In the genomic region with DNA sequence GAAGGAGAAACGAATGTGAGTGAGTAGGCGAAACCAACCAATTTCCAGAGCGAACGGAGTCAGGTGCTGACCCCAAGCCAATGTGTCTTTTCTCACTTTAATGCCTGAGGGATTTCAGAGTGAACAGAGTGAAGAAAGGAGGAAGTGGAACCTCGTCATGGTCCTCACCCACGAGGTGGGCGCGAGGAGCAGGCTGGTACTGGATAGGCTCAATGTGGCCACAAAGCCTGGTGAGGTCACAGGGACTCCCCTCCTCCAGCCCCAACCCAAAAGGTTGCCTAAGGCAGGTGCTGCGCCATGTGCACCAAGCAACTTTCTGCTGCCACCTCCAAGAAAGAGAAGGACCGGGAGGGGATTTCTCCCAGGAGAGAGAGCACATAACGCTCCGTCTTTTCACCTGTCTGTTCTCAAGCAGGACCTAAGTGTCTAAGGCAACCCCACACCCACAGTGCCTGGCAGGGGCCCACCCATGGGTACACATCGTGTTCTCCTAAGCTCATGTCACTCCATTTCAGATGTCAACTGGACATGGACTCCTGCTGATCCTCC, we compare ENCODE assay signal across 1 cellular context.
A peak's percentile ranks its signal among the peaks of the same experiment; 100 is the strongest.
TF ChIP-seq lines count a peak whose summit lies in the region.

No MANE protein-coding gene starts in this region.

TF ChIP-seq in GM12878, 131 proteins besides CTCF, POLR2A, EP300 and RAD21 (continued from another document):
- TF ChIP-seq, protein P1, sequence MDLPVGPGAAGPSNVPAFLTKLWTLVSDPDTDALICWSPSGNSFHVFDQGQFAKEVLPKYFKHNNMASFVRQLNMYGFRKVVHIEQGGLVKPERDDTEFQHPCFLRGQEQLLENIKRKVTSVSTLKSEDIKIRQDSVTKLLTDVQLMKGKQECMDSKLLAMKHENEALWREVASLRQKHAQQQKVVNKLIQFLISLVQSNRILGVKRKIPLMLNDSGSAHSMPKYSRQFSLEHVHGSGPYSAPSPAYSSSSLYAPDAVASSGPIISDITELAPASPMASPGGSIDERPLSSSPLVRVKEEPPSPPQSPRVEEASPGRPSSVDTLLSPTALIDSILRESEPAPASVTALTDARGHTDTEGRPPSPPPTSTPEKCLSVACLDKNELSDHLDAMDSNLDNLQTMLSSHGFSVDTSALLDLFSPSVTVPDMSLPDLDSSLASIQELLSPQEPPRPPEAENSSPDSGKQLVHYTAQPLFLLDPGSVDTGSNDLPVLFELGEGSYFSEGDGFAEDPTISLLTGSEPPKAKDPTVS (IDR thresholded peaks at IDR 0.05; ENCODE audit: low read depth, low read length), result no peak
- TF ChIP-seq KDM1A (IDR thresholded peaks at IDR 0.05; ENCODE audit: borderline replicate concordance), result no peak
- peak; percentile 54; the same call in 1 of the 2 replicates for TF ChIP-seq MYB (IDR thresholded peaks at IDR 0.05; ENCODE audit: borderline replicate concordance, low read depth, low read length)
- peak; percentile 86 for TF ChIP-seq POLR2AphosphoS5 (IDR thresholded peaks at IDR 0.05; ENCODE audit: low read length)
- no peak for TF ChIP-seq PAX8 (IDR thresholded peaks at IDR 0.05)
- TF ChIP-seq, protein P2, sequence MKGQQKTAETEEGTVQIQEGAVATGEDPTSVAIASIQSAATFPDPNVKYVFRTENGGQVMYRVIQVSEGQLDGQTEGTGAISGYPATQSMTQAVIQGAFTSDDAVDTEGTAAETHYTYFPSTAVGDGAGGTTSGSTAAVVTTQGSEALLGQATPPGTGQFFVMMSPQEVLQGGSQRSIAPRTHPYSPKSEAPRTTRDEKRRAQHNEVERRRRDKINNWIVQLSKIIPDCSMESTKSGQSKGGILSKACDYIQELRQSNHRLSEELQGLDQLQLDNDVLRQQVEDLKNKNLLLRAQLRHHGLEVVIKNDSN (IDR thresholded peaks at IDR 0.05; ENCODE audit: borderline replicate concordance, extremely low read length, insufficient read depth, low read depth, low read length), result peak; percentile 9
- TF ChIP-seq CREM (IDR thresholded peaks at IDR 0.05; ENCODE audit: low read depth), result peak; percentile 96
- no peak; the same call in 1 of the 2 replicates for TF ChIP-seq TCF7 (IDR thresholded peaks at IDR 0.05; ENCODE audit: borderline replicate concordance)
- no peak for TF ChIP-seq NFYA (IDR thresholded peaks at IDR 0.05; ENCODE audit: borderline replicate concordance, low read depth, low read length)
- TF ChIP-seq MTA3 (IDR thresholded peaks at IDR 0.05; ENCODE audit: borderline replicate concordance, low read length), result no peak
- TF ChIP-seq, protein P3, sequence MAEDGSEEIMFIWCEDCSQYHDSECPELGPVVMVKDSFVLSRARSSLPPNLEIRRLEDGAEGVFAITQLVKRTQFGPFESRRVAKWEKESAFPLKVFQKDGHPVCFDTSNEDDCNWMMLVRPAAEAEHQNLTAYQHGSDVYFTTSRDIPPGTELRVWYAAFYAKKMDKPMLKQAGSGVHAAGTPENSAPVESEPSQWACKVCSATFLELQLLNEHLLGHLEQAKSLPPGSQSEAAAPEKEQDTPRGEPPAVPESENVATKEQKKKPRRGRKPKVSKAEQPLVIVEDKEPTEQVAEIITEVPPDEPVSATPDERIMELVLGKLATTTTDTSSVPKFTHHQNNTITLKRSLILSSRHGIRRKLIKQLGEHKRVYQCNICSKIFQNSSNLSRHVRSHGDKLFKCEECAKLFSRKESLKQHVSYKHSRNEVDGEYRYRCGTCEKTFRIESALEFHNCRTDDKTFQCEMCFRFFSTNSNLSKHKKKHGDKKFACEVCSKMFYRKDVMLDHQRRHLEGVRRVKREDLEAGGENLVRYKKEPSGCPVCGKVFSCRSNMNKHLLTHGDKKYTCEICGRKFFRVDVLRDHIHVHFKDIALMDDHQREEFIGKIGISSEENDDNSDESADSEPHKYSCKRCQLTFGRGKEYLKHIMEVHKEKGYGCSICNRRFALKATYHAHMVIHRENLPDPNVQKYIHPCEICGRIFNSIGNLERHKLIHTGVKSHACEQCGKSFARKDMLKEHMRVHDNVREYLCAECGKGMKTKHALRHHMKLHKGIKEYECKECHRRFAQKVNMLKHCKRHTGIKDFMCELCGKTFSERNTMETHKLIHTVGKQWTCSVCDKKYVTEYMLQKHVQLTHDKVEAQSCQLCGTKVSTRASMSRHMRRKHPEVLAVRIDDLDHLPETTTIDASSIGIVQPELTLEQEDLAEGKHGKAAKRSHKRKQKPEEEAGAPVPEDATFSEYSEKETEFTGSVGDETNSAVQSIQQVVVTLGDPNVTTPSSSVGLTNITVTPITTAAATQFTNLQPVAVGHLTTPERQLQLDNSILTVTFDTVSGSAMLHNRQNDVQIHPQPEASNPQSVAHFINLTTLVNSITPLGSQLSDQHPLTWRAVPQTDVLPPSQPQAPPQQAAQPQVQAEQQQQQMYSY (CRISPR knock-in tag; IDR thresholded peaks at IDR 0.05), result no peak
- TF ChIP-seq EGR1 (IDR thresholded peaks at IDR 0.05; ENCODE audit: borderline replicate concordance in 1 of 2, low read depth in 2 of 2, low read length in 2 of 2), result peak in 1 of 2 experiments; percentile 72; a peak in 2 of 3 replicates
- TF ChIP-seq, protein P4, sequence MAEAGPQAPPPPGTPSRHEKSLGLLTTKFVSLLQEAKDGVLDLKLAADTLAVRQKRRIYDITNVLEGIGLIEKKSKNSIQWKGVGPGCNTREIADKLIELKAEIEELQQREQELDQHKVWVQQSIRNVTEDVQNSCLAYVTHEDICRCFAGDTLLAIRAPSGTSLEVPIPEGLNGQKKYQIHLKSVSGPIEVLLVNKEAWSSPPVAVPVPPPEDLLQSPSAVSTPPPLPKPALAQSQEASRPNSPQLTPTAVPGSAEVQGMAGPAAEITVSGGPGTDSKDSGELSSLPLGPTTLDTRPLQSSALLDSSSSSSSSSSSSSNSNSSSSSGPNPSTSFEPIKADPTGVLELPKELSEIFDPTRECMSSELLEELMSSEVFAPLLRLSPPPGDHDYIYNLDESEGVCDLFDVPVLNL (IDR thresholded peaks at IDR 0.05; ENCODE audit: low read depth, low read length), result no peak
- TF ChIP-seq ZSCAN29 (IDR thresholded peaks at IDR 0.05), result no peak
- no peak for TF ChIP-seq NR2C1 (IDR thresholded peaks at IDR 0.05)
- TF ChIP-seq RAD51 (IDR thresholded peaks at IDR 0.05), result peak; percentile 91
- no peak for TF ChIP-seq CREB1 (IDR thresholded peaks at IDR 0.05; ENCODE audit: low read depth)
- TF ChIP-seq, protein P5, sequence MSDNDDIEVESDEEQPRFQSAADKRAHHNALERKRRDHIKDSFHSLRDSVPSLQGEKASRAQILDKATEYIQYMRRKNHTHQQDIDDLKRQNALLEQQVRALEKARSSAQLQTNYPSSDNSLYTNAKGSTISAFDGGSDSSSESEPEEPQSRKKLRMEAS (IDR thresholded peaks at IDR 0.05; ENCODE audit: low read depth, low read length), result peak; percentile 85; the same call in 1 of the 2 replicates
- TF ChIP-seq MEF2A (IDR thresholded peaks at IDR 0.05; ENCODE audit: insufficient read depth, low read depth, low read length), result 0 out of 2 replicates have a peak, but pooled peaks have one; percentile 45
- TF ChIP-seq, protein P6, sequence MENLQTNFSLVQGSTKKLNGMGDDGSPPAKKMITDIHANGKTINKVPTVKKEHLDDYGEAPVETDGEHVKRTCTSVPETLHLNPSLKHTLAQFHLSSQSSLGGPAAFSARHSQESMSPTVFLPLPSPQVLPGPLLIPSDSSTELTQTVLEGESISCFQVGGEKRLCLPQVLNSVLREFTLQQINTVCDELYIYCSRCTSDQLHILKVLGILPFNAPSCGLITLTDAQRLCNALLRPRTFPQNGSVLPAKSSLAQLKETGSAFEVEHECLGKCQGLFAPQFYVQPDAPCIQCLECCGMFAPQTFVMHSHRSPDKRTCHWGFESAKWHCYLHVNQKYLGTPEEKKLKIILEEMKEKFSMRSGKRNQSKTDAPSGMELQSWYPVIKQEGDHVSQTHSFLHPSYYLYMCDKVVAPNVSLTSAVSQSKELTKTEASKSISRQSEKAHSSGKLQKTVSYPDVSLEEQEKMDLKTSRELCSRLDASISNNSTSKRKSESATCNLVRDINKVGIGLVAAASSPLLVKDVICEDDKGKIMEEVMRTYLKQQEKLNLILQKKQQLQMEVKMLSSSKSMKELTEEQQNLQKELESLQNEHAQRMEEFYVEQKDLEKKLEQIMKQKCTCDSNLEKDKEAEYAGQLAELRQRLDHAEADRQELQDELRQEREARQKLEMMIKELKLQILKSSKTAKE (IDR thresholded peaks at IDR 0.05; ENCODE audit: low read depth, poor library complexity, severe bottlenecking), result peak; percentile 91
- TF ChIP-seq JUNB (IDR thresholded peaks at IDR 0.05), result peak; percentile 62
- TF ChIP-seq STAT3 (IDR thresholded peaks at IDR 0.05; ENCODE audit: low read depth, low read length), result peak; percentile 70; the same call in 1 of the 2 replicates
- TF ChIP-seq, protein P7, sequence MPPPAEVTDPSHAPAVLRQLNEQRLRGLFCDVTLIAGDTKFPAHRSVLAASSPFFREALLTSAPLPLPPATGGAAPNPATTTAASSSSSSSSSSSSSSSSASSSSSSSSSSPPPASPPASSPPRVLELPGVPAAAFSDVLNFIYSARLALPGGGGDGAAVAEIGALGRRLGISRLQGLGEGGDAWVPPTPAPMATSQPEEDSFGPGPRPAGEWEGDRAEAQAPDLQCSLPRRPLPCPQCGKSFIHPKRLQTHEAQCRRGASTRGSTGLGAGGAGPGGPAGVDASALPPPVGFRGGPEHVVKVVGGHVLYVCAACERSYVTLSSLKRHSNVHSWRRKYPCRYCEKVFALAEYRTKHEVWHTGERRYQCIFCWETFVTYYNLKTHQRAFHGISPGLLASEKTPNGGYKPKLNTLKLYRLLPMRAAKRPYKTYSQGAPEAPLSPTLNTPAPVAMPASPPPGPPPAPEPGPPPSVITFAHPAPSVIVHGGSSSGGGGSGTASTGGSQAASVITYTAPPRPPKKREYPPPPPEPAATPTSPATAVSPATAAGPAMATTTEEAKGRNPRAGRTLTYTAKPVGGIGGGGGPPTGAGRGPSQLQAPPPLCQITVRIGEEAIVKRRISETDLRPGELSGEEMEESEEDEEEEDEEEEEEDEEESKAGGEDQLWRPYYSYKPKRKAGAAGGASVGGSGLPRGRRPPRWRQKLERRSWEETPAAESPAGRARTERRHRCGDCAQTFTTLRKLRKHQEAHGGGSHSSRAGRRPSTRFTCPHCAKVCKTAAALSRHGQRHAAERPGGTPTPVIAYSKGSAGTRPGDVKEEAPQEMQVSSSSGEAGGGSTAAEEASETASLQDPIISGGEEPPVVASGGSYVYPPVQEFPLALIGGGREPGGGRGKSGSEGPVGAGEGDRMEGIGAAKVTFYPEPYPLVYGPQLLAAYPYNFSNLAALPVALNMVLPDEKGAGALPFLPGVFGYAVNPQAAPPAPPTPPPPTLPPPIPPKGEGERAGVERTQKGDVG (CRISPR knock-in tag; IDR thresholded peaks at IDR 0.05), result no peak
- TF ChIP-seq CHD2 (IDR thresholded peaks at IDR 0.05; ENCODE audit: borderline replicate concordance, low read depth, low read length), result peak; percentile 92
- peak; percentile 60; the same call in 1 of the 2 replicates for TF ChIP-seq TAF1 (IDR thresholded peaks at IDR 0.05; ENCODE audit: borderline replicate concordance, low read depth, low read length)
- peak; percentile 80; the same call in 1 of the 2 replicates for TF ChIP-seq CBFB (IDR thresholded peaks at IDR 0.05; ENCODE audit: low read depth)
- TF ChIP-seq RBBP5 (conservative IDR thresholded peaks at IDR 0.05), result no peak
- TF ChIP-seq POLR2AphosphoS2 (IDR thresholded peaks at IDR 0.05; ENCODE audit: low read depth, low read length), result peak; percentile 71; the same call in 1 of the 2 replicates
- no peak for TF ChIP-seq SUPT20H (IDR thresholded peaks at IDR 0.05; ENCODE audit: borderline replicate concordance, control insufficient read depth, low read depth, low read length)
- peak; percentile 93 for TF ChIP-seq IRF4 (IDR thresholded peaks at IDR 0.05; ENCODE audit: low read depth, low read length)
- no peak for TF ChIP-seq TARDBP (IDR thresholded peaks at IDR 0.05; ENCODE audit: borderline replicate concordance)
- no peak for TF ChIP-seq HCFC1 (IDR thresholded peaks at IDR 0.05; ENCODE audit: low read length)
- no peak for TF ChIP-seq SUZ12 (IDR thresholded peaks at IDR 0.05; ENCODE audit: unreplicated experiment)
- peak; percentile 98 for TF ChIP-seq MTA2 (IDR thresholded peaks at IDR 0.05; ENCODE audit: low read depth)
- TF ChIP-seq ZZZ3 (IDR thresholded peaks at IDR 0.05; ENCODE audit: control insufficient read depth, insufficient read length, low read depth), result no peak
- TF ChIP-seq TBL1XR1 (IDR thresholded peaks at IDR 0.05; ENCODE audit: low read depth, low read length), result peak; percentile 88
- peak; percentile 83; the same call in 1 of the 2 replicates for TF ChIP-seq TCF3 (IDR thresholded peaks at IDR 0.05; ENCODE audit: borderline replicate concordance, insufficient read depth, low read depth, low read length)
- no peak for TF ChIP-seq ZNF24 (IDR thresholded peaks at IDR 0.05)
